In the genomic region with DNA sequence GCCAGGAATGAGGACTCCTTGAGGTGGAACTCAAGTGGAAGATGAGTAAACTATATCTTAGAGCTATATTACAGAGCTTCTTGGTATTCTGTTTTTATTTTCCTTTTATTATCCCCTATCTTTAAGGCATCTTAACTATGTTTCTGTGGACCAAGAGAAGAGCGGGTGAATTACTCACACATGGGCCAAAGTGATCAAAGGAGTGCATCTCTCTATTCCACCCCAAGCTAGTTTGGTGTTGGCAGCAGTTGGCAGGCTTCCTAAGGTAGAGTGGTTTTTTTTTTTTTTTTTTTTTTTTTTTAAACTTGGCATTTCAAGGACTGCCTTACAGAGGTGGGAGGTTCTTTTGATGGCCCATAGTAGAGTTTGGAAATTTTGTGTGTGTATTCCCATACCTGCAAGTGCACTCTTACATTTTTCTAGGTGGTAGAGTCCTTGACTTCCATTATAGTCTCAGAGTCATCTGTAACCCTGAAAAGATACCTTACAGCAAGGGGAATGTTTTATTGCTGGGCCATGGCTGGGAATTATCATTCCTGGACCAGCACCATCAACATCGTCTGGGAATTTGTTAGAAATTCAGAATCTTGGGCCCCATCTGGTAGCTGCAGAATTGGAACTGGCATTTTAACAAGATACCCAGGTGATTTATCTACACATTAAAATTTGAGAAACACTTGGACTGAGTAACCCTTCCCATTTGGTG, we compare ENCODE assay signal across 2 cellular contexts.
TF ChIP-seq lines count a peak whose summit lies in the region.

No MANE protein-coding gene starts in this region.

TF ChIP-seq in HEK293, 187 proteins besides CTCF, POLR2A, EP300 and RAD21:
- no peak for TF ChIP-seq YY1 (tag by site-specific recombination; IDR thresholded peaks at IDR 0.05)
- TF ChIP-seq SETDB1 (IDR thresholded peaks at IDR 0.05; ENCODE audit: insufficient read length, low read length): peak; percentile 90
- no peak for TF ChIP-seq ZNF112 (tag by site-specific recombination; IDR thresholded peaks at IDR 0.05)
- TF ChIP-seq, protein P1, sequence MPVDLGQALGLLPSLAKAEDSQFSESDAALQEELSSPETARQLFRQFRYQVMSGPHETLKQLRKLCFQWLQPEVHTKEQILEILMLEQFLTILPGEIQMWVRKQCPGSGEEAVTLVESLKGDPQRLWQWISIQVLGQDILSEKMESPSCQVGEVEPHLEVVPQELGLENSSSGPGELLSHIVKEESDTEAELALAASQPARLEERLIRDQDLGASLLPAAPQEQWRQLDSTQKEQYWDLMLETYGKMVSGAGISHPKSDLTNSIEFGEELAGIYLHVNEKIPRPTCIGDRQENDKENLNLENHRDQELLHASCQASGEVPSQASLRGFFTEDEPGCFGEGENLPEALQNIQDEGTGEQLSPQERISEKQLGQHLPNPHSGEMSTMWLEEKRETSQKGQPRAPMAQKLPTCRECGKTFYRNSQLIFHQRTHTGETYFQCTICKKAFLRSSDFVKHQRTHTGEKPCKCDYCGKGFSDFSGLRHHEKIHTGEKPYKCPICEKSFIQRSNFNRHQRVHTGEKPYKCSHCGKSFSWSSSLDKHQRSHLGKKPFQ (tag by site-specific recombination; IDR thresholded peaks at IDR 0.05): no peak
- no peak for TF ChIP-seq ZNF341 (tag by site-specific recombination; IDR thresholded peaks at IDR 0.05; ENCODE audit: low read depth)
- TF ChIP-seq ZNF311 (tag by site-specific recombination; IDR thresholded peaks at IDR 0.05; ENCODE audit: borderline replicate concordance): no peak
- TF ChIP-seq ZNF626 (tag by site-specific recombination; IDR thresholded peaks at IDR 0.05): 0 out of 2 replicates have a peak, but pooled peaks have one; percentile 34
- TF ChIP-seq, protein P2, sequence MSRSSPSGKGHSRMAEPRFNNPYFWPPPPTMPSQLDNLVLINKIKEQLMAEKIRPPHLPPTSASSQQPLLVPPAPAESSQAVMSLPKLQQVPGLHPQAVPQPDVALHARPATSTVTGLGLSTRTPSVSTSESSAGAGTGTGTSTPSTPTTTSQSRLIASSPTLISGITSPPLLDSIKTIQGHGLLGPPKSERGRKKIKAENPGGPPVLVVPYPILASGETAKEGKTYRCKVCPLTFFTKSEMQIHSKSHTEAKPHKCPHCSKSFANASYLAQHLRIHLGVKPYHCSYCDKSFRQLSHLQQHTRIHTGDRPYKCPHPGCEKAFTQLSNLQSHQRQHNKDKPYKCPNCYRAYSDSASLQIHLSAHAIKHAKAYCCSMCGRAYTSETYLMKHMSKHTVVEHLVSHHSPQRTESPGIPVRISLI (tag by site-specific recombination; IDR thresholded peaks at IDR 0.05): peak; percentile 82
- 0 out of 2 replicates have a peak, but pooled peaks have one; percentile 38 for TF ChIP-seq ZNF558 (tag by site-specific recombination; IDR thresholded peaks at IDR 0.05)

TF ChIP-seq in SK-N-SH, 30 proteins besides CTCF, POLR2A, EP300 and RAD21:
- TF ChIP-seq TCF12 (IDR thresholded peaks at IDR 0.05): 0 out of 2 replicates have a peak, but pooled peaks have one; percentile 0
- TF ChIP-seq RXRA (IDR thresholded peaks at IDR 0.05; ENCODE audit: borderline replicate concordance, low read depth): no peak
- TF ChIP-seq, protein P3, sequence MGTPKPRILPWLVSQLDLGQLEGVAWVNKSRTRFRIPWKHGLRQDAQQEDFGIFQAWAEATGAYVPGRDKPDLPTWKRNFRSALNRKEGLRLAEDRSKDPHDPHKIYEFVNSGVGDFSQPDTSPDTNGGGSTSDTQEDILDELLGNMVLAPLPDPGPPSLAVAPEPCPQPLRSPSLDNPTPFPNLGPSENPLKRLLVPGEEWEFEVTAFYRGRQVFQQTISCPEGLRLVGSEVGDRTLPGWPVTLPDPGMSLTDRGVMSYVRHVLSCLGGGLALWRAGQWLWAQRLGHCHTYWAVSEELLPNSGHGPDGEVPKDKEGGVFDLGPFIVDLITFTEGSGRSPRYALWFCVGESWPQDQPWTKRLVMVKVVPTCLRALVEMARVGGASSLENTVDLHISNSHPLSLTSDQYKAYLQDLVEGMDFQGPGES (IDR thresholded peaks at IDR 0.05; ENCODE audit: low read depth, low read length): no peak
- no peak for TF ChIP-seq MXI1 (IDR thresholded peaks at IDR 0.05; ENCODE audit: low read depth, low read length)
- no peak for TF ChIP-seq FOSL2 (IDR thresholded peaks at IDR 0.05; ENCODE audit: borderline replicate concordance, low read depth)
- 0 out of 2 replicates have a peak, but pooled peaks have one; percentile 17 for TF ChIP-seq NFIC (IDR thresholded peaks at IDR 0.05; ENCODE audit: borderline replicate concordance)
- TF ChIP-seq YY1 (IDR thresholded peaks at IDR 0.05; ENCODE audit: low read depth): no peak
- TF ChIP-seq NRF1 (IDR thresholded peaks at IDR 0.05; ENCODE audit: low read depth, low read length): no peak
- no peak for TF ChIP-seq MEF2A (IDR thresholded peaks at IDR 0.05; ENCODE audit: borderline replicate concordance, low read depth)
- TF ChIP-seq POLR2AphosphoS5 (IDR thresholded peaks at IDR 0.05; ENCODE audit: low read depth, low read length): no peak
- TF ChIP-seq, protein P4, sequence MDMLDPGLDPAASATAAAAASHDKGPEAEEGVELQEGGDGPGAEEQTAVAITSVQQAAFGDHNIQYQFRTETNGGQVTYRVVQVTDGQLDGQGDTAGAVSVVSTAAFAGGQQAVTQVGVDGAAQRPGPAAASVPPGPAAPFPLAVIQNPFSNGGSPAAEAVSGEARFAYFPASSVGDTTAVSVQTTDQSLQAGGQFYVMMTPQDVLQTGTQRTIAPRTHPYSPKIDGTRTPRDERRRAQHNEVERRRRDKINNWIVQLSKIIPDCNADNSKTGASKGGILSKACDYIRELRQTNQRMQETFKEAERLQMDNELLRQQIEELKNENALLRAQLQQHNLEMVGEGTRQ (IDR thresholded peaks at IDR 0.05; ENCODE audit: borderline replicate concordance, low read depth, low read length): no peak
- no peak for TF ChIP-seq EZH2phosphoT487 (IDR thresholded peaks at IDR 0.05; ENCODE audit: borderline replicate concordance, low read depth)
TF ChIP-seq in SK-N-SH: peak in this region for 2.
